Comparison of ENCODE assay signal across 8 cellular contexts in genomic region chr6:110528051-110528929, GRCh38. TPM values are rescaled to one million over a fixed set of nuclear protein-coding genes. Genes with fewer than 3 reads are reported as not detected.
DNase-seq lines count a peak whose midpoint lies in the region; TF ChIP-seq lines count a peak whose summit lies in the region.

No MANE protein-coding gene starts in this region.

- DNase-seq in ELR (ENCODE audit: low read depth) (peak; percentile 97), Peyer's patch (peak in 2 of 3 donors; percentile 43 to 76), fibroblast of villous mesenchyme (ENCODE audit: low read depth) (peak; percentile 91), trophoblast cell (peak; percentile 52 to 88), NK-92 (lab: John Stamatoyannopoulos, UW; ENCODE audit: unreplicated experiment) (no peak), mesenteric fat pad (ENCODE audit: low spot score) (no peak)
- DNase-seq in activated T-helper 1 cell treated with anti-CD3 and anti-CD28 coated beads, Interleukin-12 subunit alpha, Interleukin-12 subunit beta, Interleukin-2, Interleukin-4 antibody, amounts not matched to agents 30 ng/mL and 10 ng/mL and 1 ng/mL, durations not matched to agents 14 hours and 24 hours and 36 hours (ENCODE audit: low spot score), result peak; percentile 24

- H3K36me3 Mint-ChIP-seq in activated T-helper 1 cell treated with anti-CD3 and anti-CD28 coated beads, Interleukin-12 subunit alpha, Interleukin-12 subunit beta, Interleukin-2, Interleukin-4 antibody, amounts not matched to agents 30 ng/mL and 10 ng/mL and 1 ng/mL, durations not matched to agents 14 hours and 24 hours and 36 hours (ENCODE audit: low read depth), result no peaks in the 10 kb centered on the region

- H3K4ac ChIP-seq in trophoblast cell (ENCODE audit: low read depth, low read length), result no peak overlapping the region

- intact Hi-C loops in activated T-helper 1 cell treated with anti-CD3 and anti-CD28 coated beads, Interleukin-12 subunit alpha, Interleukin-12 subunit beta, Interleukin-2, Interleukin-4 antibody, amounts not matched to agents 30 ng/mL and 10 ng/mL and 1 ng/mL, durations not matched to agents 14 hours and 24 hours and 36 hours (cut with micrococcal nuclease), result loop anchor here (1.0 to 2.0 kb wide), 7 partner anchors 154 to 682 kb away; partner anchors contain the start of genes CDK19 and RPF2

- no peak overlapping the region for H3K23ac ChIP-seq in trophoblast cell (ENCODE audit: low read length)

- TF ChIP-seq RAD21 in Ishikawa (IDR thresholded peaks at IDR 0.05; ENCODE audit: low read depth), result peak; percentile 93

- TF ChIP-seq CTCF in Peyer's patch (IDR thresholded peaks at IDR 0.05) (peak; percentile 44 to 92 (median 84)), fibroblast of villous mesenchyme (IDR thresholded peaks at IDR 0.05; ENCODE audit: insufficient read depth, low read depth, low read length) (peak; percentile 71)

- H4K91ac ChIP-seq in trophoblast cell (ENCODE audit: low read depth, low read length), result no peak overlapping the region

- H3K27me3 Mint-ChIP-seq in activated T-helper 1 cell treated with anti-CD3 and anti-CD28 coated beads, Interleukin-12 subunit alpha, Interleukin-12 subunit beta, Interleukin-2, Interleukin-4 antibody, amounts not matched to agents 30 ng/mL and 10 ng/mL and 1 ng/mL, durations not matched to agents 14 hours and 24 hours and 36 hours (ENCODE audit: insufficient read depth), result peaks cover 8% of the 10 kb centered on the region

- no peak overlapping the region for H3K18ac ChIP-seq in trophoblast cell (ENCODE audit: low read length)

- H2BK5ac ChIP-seq in trophoblast cell (ENCODE audit: low read depth, low read length, poor library complexity), result no peak overlapping the region

- H3K9me3 ChIP-seq in Peyer's patch, result no peaks in the 10 kb centered on the region
- no peaks in the 10 kb centered on the region for H3K9me3 ChIP-seq in trophoblast cell (ENCODE audit: insufficient read depth, low read depth, low read length)

- no peak overlapping the region for H3K9ac ChIP-seq in trophoblast cell (ENCODE audit: low read length)

- H2BK120ac ChIP-seq in trophoblast cell (ENCODE audit: insufficient read depth, low read length, poor library complexity), result no peak overlapping the region

- H3K4me3 ChIP-seq in Peyer's patch, result no peak overlapping the region
- no peak overlapping the region for H3K4me3 ChIP-seq in fibroblast of villous mesenchyme (ENCODE audit: low read depth, low read length)
- no peak overlapping the region for H3K4me3 ChIP-seq in trophoblast cell (ENCODE audit: low read depth, low read length)

- H3K4me2 ChIP-seq in trophoblast cell (ENCODE audit: low read length), result no peak overlapping the region

- H2BK12ac ChIP-seq in trophoblast cell (ENCODE audit: low read length), result peak overlapping the region; percentile 43

- no peak for TF ChIP-seq POLR2A in Peyer's patch (IDR thresholded peaks at IDR 0.05)

- H3K4me3 Mint-ChIP-seq in activated T-helper 1 cell treated with anti-CD3 and anti-CD28 coated beads, Interleukin-12 subunit alpha, Interleukin-12 subunit beta, Interleukin-2, Interleukin-4 antibody, amounts not matched to agents 30 ng/mL and 10 ng/mL and 1 ng/mL, durations not matched to agents 14 hours and 24 hours and 36 hours, result no peak overlapping the region

- no CpG with 5 or more reads among the region's 5 CpGs for WGBS in trophoblast cell (ENCODE audit: extremely low coverage, insufficient coverage, insufficient read length)

- H4K8ac ChIP-seq in trophoblast cell (ENCODE audit: low read depth, low read length), result no peak overlapping the region

- H3K36me3 ChIP-seq in Peyer's patch, result no peaks in the 10 kb centered on the region
- H3K36me3 ChIP-seq in trophoblast cell (ENCODE audit: control insufficient read depth in 1 of 2, insufficient read depth in 2 of 2, low read length in 2 of 2), result no peaks in the 10 kb centered on the region

- H3K27ac ChIP-seq in Peyer's patch, result no peak overlapping the region
- H3K27ac ChIP-seq in trophoblast cell (ENCODE audit: low read depth, low read length), result no peak overlapping the region

- TF ChIP-seq EP300 in Ishikawa (IDR thresholded peaks at IDR 0.05; ENCODE audit: borderline replicate concordance), result no peak

- H3K14ac ChIP-seq in trophoblast cell (ENCODE audit: low read length), result no peak overlapping the region

- H4K12ac ChIP-seq in trophoblast cell (ENCODE audit: low read depth, low read length), result no peak overlapping the region

- no peak overlapping the region for H3K27ac Mint-ChIP-seq in activated T-helper 1 cell treated with anti-CD3 and anti-CD28 coated beads, Interleukin-12 subunit alpha, Interleukin-12 subunit beta, Interleukin-2, Interleukin-4 antibody, amounts not matched to agents 30 ng/mL and 10 ng/mL and 1 ng/mL, durations not matched to agents 14 hours and 24 hours and 36 hours

- H3K4me1 Mint-ChIP-seq in activated T-helper 1 cell treated with anti-CD3 and anti-CD28 coated beads, Interleukin-12 subunit alpha, Interleukin-12 subunit beta, Interleukin-2, Interleukin-4 antibody, amounts not matched to agents 30 ng/mL and 10 ng/mL and 1 ng/mL, durations not matched to agents 14 hours and 24 hours and 36 hours (ENCODE audit: low read depth), result peaks cover 9% of the 10 kb centered on the region

- H3K4me1 ChIP-seq in Peyer's patch (no peaks in the 10 kb centered on the region), trophoblast cell (ENCODE audit: control insufficient read depth in 1 of 2, insufficient read depth in 2 of 2, low read length in 2 of 2) (peaks cover 0 to 8% of the 10 kb centered on the region in 2 experiments)

- H3K79me2 ChIP-seq in trophoblast cell (ENCODE audit: control insufficient read depth, insufficient read depth, low read length, poor library complexity), result no peaks in the 10 kb centered on the region

- H3K27me3 ChIP-seq in Peyer's patch (no peaks in the 10 kb centered on the region), trophoblast cell (ENCODE audit: insufficient read depth, low read length) (no peaks in the 10 kb centered on the region)

- H3K79me1 ChIP-seq in trophoblast cell (ENCODE audit: low read length), result peaks cover 2% of the 10 kb centered on the region

- H2AFZ ChIP-seq in trophoblast cell (ENCODE audit: insufficient read depth, low read length, poor library complexity), result no peak overlapping the region

- no peaks in the 10 kb centered on the region for H3K9me3 Mint-ChIP-seq in activated T-helper 1 cell treated with anti-CD3 and anti-CD28 coated beads, Interleukin-12 subunit alpha, Interleukin-12 subunit beta, Interleukin-2, Interleukin-4 antibody, amounts not matched to agents 30 ng/mL and 10 ng/mL and 1 ng/mL, durations not matched to agents 14 hours and 24 hours and 36 hours

- H2AK5ac ChIP-seq in trophoblast cell (ENCODE audit: low read length), result no peak overlapping the region

TF ChIP-seq in Ishikawa, 13 proteins besides CTCF, POLR2A, EP300 and RAD21:
- TF ChIP-seq CEBPB (IDR thresholded peaks at IDR 0.05) (0 out of 2 replicates have a peak, but pooled peaks have one; percentile 9), FOXM1 (IDR thresholded peaks at IDR 0.05; ENCODE audit: borderline replicate concordance, low read depth) (no peak)

RNA-seq across cellular contexts. Expression of gene SLC22A16, which starts 51.9 kb away (rescaled TPM):
- not detected for total RNA-seq in Peyer's patch
- not detected in 2 replicates for total RNA-seq in activated T-helper 1 cell treated with anti-CD3 and anti-CD28 coated beads, Interleukin-12 subunit alpha, Interleukin-12 subunit beta, Interleukin-2, Interleukin-4 antibody, amounts not matched to agents 30 ng/mL and 10 ng/mL and 1 ng/mL, durations not matched to agents 14 hours and 24 hours and 36 hours
- not detected in 2 replicates for total RNA-seq in fibroblast of villous mesenchyme
- 0.22 and 0.36 TPM in 2 replicates for polyA plus RNA-seq in trophoblast cell (2013)
- 1.4 TPM for total RNA-seq in mesenteric fat pad

Comparison
In these comparisons a context has a peak if more than half of its experiments do, and no peak if none do; other contexts are left out.
1. DNase-seq: peak in ELR (single experiment), Peyer's patch (2 of 3), activated T-helper 1 cell treated with anti-CD3 and anti-CD28 coated beads, Interleukin-12 subunit alpha, Interleukin-12 subunit beta, Interleukin-2, Interleukin-4 antibody, amounts not matched to agents 30 ng/mL and 10 ng/mL and 1 ng/mL, durations not matched to agents 14 hours and 24 hours and 36 hours (single experiment), fibroblast of villous mesenchyme (single experiment) and trophoblast cell (2 of 2); none in NK-92 (single experiment) and mesenteric fat pad (single experiment).